1 cellular context compared by ENCODE assay signal in the genomic region with DNA sequence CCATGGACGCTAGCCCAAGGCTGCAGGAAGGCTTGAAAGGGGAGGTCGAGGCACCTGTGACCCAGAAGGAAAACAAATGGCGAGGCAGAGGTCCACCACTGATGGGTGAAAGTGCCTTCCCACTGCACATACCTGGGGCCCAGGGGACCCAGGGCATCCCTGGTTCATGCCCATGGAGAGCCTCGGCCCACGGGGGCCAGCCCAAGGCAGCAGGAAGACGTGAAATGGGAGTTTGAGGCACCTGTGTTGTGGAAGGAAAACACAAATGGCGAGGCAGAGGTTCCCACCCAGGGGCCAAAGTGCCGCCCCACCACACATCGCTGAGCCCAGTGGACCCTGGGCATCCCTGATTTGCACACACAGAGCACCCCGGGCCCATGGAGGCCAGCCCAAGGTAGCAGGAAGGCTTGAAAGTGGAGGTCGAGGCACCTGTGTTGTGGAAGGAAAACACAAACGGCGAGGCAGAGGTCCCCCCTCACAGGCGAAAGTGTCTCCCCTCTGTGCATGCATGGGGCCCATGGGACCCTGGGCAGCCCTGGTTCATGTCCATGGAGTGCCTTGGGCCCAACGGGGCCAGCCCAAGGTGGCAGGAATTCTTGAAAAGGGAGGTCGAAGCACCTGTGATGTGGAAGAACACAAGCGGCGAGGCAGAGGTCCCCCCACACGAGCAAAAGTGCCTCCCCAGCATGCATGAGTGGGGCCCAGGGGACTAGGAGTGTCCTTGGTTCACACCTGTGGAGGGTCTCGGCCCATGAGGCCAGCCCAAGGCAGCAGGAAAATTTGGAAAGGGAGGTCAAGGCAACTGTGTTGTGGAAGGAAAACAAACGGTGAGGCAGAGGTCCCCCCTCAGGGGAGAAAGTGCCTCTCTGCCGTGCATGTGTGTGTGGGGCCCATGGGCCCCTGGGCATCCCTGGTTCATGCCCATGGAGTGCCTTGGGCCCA.
TF ChIP-seq lines count a peak whose summit lies in the region.

No MANE protein-coding gene starts in this region.

TF ChIP-seq in WTC11, 78 proteins besides CTCF, POLR2A, EP300 and RAD21 (continued from another document):
- TF ChIP-seq ZNF532 (CRISPR knock-in tag; IDR thresholded peaks at IDR 0.05; ENCODE audit: borderline replicate concordance), result no peak
- TF ChIP-seq TEAD4 (CRISPR knock-in tag; IDR thresholded peaks at IDR 0.05), result no peak
- no peak for TF ChIP-seq CDX4 (CRISPR knock-in tag; IDR thresholded peaks at IDR 0.05; ENCODE audit: borderline replicate concordance)
- TF ChIP-seq, protein P1, sequence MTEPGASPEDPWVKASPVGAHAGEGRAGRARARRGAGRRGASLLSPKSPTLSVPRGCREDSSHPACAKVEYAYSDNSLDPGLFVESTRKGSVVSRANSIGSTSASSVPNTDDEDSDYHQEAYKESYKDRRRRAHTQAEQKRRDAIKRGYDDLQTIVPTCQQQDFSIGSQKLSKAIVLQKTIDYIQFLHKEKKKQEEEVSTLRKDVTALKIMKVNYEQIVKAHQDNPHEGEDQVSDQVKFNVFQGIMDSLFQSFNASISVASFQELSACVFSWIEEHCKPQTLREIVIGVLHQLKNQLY (CRISPR knock-in tag; IDR thresholded peaks at IDR 0.05), result no peak
- TF ChIP-seq ESRRA (CRISPR knock-in tag; IDR thresholded peaks at IDR 0.05; ENCODE audit: borderline replicate concordance), result no peak
TF ChIP-seq in WTC11: peak in this region for 0.
